Comparison of ENCODE assay signal across 8 cellular contexts in genomic region chr10:12196531-12197211, GRCh38. TPM values are rescaled to one million over a fixed set of nuclear protein-coding genes. Genes with fewer than 3 reads are reported as not detected.
A peak's percentile ranks its signal among the peaks of the same experiment; 100 is the strongest.
DNase-seq lines count a peak whose midpoint lies in the region; ATAC-seq and TF ChIP-seq lines count a peak whose summit lies in the region.

No MANE protein-coding gene starts in this region.

- H3K4me3 ChIP-seq in NB4 (ENCODE audit: low read depth, low read length) (peak overlapping the region; percentile 92), osteoblast (ENCODE audit: insufficient read depth, low read length) (peak overlapping the region; percentile 81)
- H3K4me3 ChIP-seq in effector memory CD4-positive, alpha-beta T cell (ENCODE audit: insufficient read depth, low read depth, low read length, poor library complexity, severe bottlenecking), result peak overlapping the region; percentile 94

- H2AFZ ChIP-seq in osteoblast (ENCODE audit: low read length), result peak overlapping the region; percentile 97

- H3K9ac ChIP-seq in ES-I3 (ENCODE audit: low read depth, low read length), result peak overlapping the region; percentile 95

- ATAC-seq in HG03108 (IDR thresholded peaks at IDR 0.05; ENCODE audit: unreplicated experiment), result no peak

- no peak for TF ChIP-seq CTCF in NB4 (IDR thresholded peaks at IDR 0.05; ENCODE audit: low read depth, low read length)
- TF ChIP-seq CTCF in osteoblast (IDR thresholded peaks at IDR 0.05; ENCODE audit: extremely low read depth, low read depth, low read length), result no peak

- TF ChIP-seq POLR2A in NB4 (IDR thresholded peaks at IDR 0.05; ENCODE audit: extremely low read depth, insufficient read length), result no peak

- H3K36me3 ChIP-seq in ES-I3 (ENCODE audit: insufficient read depth, low read length) (peaks cover 8% of the 10 kb centered on the region), osteoblast (ENCODE audit: insufficient read depth, low read length) (peaks cover 16% of the 10 kb centered on the region)
- no peaks in the 10 kb centered on the region for H3K36me3 ChIP-seq in effector memory CD4-positive, alpha-beta T cell (ENCODE audit: control insufficient read depth, insufficient read depth, low read length)

- H3K4me2 ChIP-seq in osteoblast (ENCODE audit: insufficient read depth, low read length), result peak overlapping the region; percentile 89

- H3K4me1 ChIP-seq in ES-I3 (ENCODE audit: insufficient read depth, low read length), result no peaks in the 10 kb centered on the region
- peaks cover 17% of the 10 kb centered on the region for H3K4me1 ChIP-seq in effector memory CD4-positive, alpha-beta T cell (ENCODE audit: control insufficient read depth, insufficient read depth, low read length, poor library complexity, severe bottlenecking)
- peaks cover 23% of the 10 kb centered on the region for H3K4me1 ChIP-seq in osteoblast (ENCODE audit: insufficient read depth, low read length)

- peaks cover 6% of the 10 kb centered on the region for H4K20me1 ChIP-seq in osteoblast (ENCODE audit: insufficient read depth, low read length)

- no peaks in the 10 kb centered on the region for H3K27me3 ChIP-seq in effector memory CD4-positive, alpha-beta T cell (replicated peaks; ENCODE audit: control insufficient read depth, insufficient read depth, low read length, poor library complexity, severe bottlenecking)
- H3K27me3 ChIP-seq in osteoblast (ENCODE audit: insufficient read depth, low read length), result no peaks in the 10 kb centered on the region

- H3K79me2 ChIP-seq in osteoblast (ENCODE audit: insufficient read depth, low read length), result peaks cover 86% of the 10 kb centered on the region

- H3K9me3 ChIP-seq in ES-I3 (ENCODE audit: control insufficient read depth, insufficient read depth, low read length) (no peaks in the 10 kb centered on the region), osteoblast (ENCODE audit: low read depth, low read length) (no peaks in the 10 kb centered on the region)
- no peaks in the 10 kb centered on the region for H3K9me3 ChIP-seq in effector memory CD4-positive, alpha-beta T cell (ENCODE audit: control insufficient read depth, low read length)

- no peak for DNase-seq in NB4 (ENCODE audit: low read depth)
- no peak for DNase-seq in effector memory CD4-positive, alpha-beta T cell
- no peak for DNase-seq in osteoblast (ENCODE audit: insufficient read length, low spot score, missing footprints)
- no peak for DNase-seq in inferior parietal cortex (ENCODE audit: extremely low spot score)
- no peak for DNase-seq in SK-N-DZ (ENCODE audit: low spot score)
- DNase-seq in putamen (ENCODE audit: low spot score), result no peak

- H3K27ac ChIP-seq in effector memory CD4-positive, alpha-beta T cell (ENCODE audit: insufficient read depth, low read length, poor library complexity, severe bottlenecking), result peak overlapping the region; percentile 97
- peak overlapping the region; percentile 96 for H3K27ac ChIP-seq in osteoblast (ENCODE audit: low read depth, low read length)

RNA-seq across cellular contexts. Expression of gene CDC123, which starts 0.7 kb away (rescaled TPM):
- 86.9 and 96.9 TPM in 2 replicates for total RNA-seq in osteoblast
- polyA plus RNA-seq in SK-N-DZ (2014; cell fraction: cytosol; rRNA removed), result 146 and 172 TPM in 2 replicates
- polyA plus RNA-seq in SK-N-DZ (2014; cell fraction: nucleus; rRNA removed), result 81.4 and 85.9 TPM in 2 replicates

RNA-seq across cellular contexts. Expression of gene NUDT5, which starts 1.0 kb away (rescaled TPM):
- total RNA-seq in osteoblast, result 51.0 and 65.7 TPM in 2 replicates
- 204 and 205 TPM in 2 replicates for polyA plus RNA-seq in SK-N-DZ (2014; cell fraction: cytosol; rRNA removed)
- 141 and 159 TPM in 2 replicates for polyA plus RNA-seq in SK-N-DZ (2014; cell fraction: nucleus; rRNA removed)
